ENCODE assay signal across 8 cellular contexts in genomic region chr2:218217366-218218309, GRCh38. TPM values are rescaled to one million over a fixed set of nuclear protein-coding genes. Genes with fewer than 3 reads are reported as not detected.
DNase-seq lines count a peak whose midpoint lies in the region; ATAC-seq and TF ChIP-seq lines count a peak whose summit lies in the region.

No MANE protein-coding gene starts in this region.

- TF ChIP-seq CTCF in vagina (IDR thresholded peaks at IDR 0.05): no peak

- no peaks in the 10 kb centered on the region for H3K27me3 Mint-ChIP-seq in activated naive CD8-positive, alpha-beta T cell treated with anti-CD3 and anti-CD28 coated beads, Interleukin-2, amount 10 ng/mL, durations not matched to agents 7 days and 5 days

- intact Hi-C loops in left ventricle myocardium superior (cut with micrococcal nuclease): no loop called here
- intact Hi-C loops in vagina (cut with DNase I): loop anchor here (5.0 kb wide), 1 partner anchor 55 kb away; the partner anchor contains the start of genes AAMP and PNKD

- peaks cover 34% of the 10 kb centered on the region for H3K36me3 Mint-ChIP-seq in activated naive CD8-positive, alpha-beta T cell treated with anti-CD3 and anti-CD28 coated beads, Interleukin-2, amount 10 ng/mL, durations not matched to agents 7 days and 5 days

- H3K27ac ChIP-seq in rectal smooth muscle tissue (ENCODE audit: low read depth, low read length) (peak overlapping the region; percentile 93), vagina (peak overlapping the region; percentile 92)

- H3K36me3 ChIP-seq in rectal smooth muscle tissue (ENCODE audit: control insufficient read depth, insufficient read depth, low read length) (no peaks in the 10 kb centered on the region), vagina (no peaks in the 10 kb centered on the region)

- H3K9me3 Mint-ChIP-seq in activated naive CD8-positive, alpha-beta T cell treated with anti-CD3 and anti-CD28 coated beads, Interleukin-2, amount 10 ng/mL, durations not matched to agents 7 days and 5 days: no peaks in the 10 kb centered on the region

- H3K4me1 ChIP-seq in rectal smooth muscle tissue (ENCODE audit: control insufficient read depth, insufficient read depth, low read length) (peaks cover 31% of the 10 kb centered on the region), vagina (peaks cover 57% of the 10 kb centered on the region)

- H3K9me3 ChIP-seq in vagina: no peaks in the 10 kb centered on the region

- TF ChIP-seq POLR2A in vagina (IDR thresholded peaks at IDR 0.05): no peak

- H3K4me3 ChIP-seq in rectal smooth muscle tissue (ENCODE audit: low read length) (peak overlapping the region; percentile 76), vagina (peak overlapping the region; percentile 95 to 97)

- H3K27me3 ChIP-seq in rectal smooth muscle tissue (ENCODE audit: control insufficient read depth, insufficient read depth, low read length) (no peaks in the 10 kb centered on the region), vagina (no peaks in the 10 kb centered on the region)

- DNase-seq in SIG-M5 treated with dmso at 0.1 percent for 504 hours (lab: John Stamatoyannopoulos, UW; ENCODE audit: unreplicated experiment) (peak; percentile 72), SIG-M5 (lab: John Stamatoyannopoulos, UW) (no peak), left ventricle myocardium superior (peak; percentile 73), vagina (ENCODE audit: extremely low spot score in 2 of 2) (no peak)
- DNase-seq in activated naive CD8-positive, alpha-beta T cell treated with anti-CD3 and anti-CD28 coated beads, Interleukin-2, amount 10 ng/mL, durations not matched to agents 7 days and 5 days: peak; percentile 76

- H3K9ac ChIP-seq in rectal smooth muscle tissue (ENCODE audit: low read length): peak overlapping the region; percentile 96

- H3K4me3 Mint-ChIP-seq in activated naive CD8-positive, alpha-beta T cell treated with anti-CD3 and anti-CD28 coated beads, Interleukin-2, amount 10 ng/mL, durations not matched to agents 7 days and 5 days: peak overlapping the region; percentile 88

- peaks cover 35% of the 10 kb centered on the region for H3K4me1 Mint-ChIP-seq in activated naive CD8-positive, alpha-beta T cell treated with anti-CD3 and anti-CD28 coated beads, Interleukin-2, amount 10 ng/mL, durations not matched to agents 7 days and 5 days

- H3K27ac Mint-ChIP-seq in activated naive CD8-positive, alpha-beta T cell treated with anti-CD3 and anti-CD28 coated beads, Interleukin-2, amount 10 ng/mL, durations not matched to agents 7 days and 5 days: peak overlapping the region; percentile 91

- ATAC-seq in HG03108 (IDR thresholded peaks at IDR 0.05; ENCODE audit: unreplicated experiment) (peak; percentile 35), SK-N-SH treated with all-trans-retinoic acid at 6 μM for 48 hours (peak; percentile 74), left ventricle myocardium superior (peak; percentile 68)
- ATAC-seq in activated naive CD8-positive, alpha-beta T cell treated with anti-CD3 and anti-CD28 coated beads, Interleukin-2, amount 10 ng/mL, durations not matched to agents 7 days and 5 days (ENCODE audit: low read depth): peak; percentile 73

- POLR2A ChIA-PET in activated naive CD8-positive, alpha-beta T cell treated with anti-CD3 and anti-CD28 coated beads, Interleukin-2, amount 10 ng/mL, durations not matched to agents 7 days and 5 days (lab: Charles Lee): interaction anchor here (1.0 to 7.3 kb wide), 3 partner anchors 8 to 52 kb away, joined by 5 to 91 read pairs (median 29); partner anchors contain the start of genes AAMP and PNKD

TF ChIP-seq in SK-N-SH treated with all-trans-retinoic acid at 6 μM for 48 hours, 23 proteins besides CTCF, POLR2A, EP300 and RAD21:
- TF ChIP-seq ZNF8 (CRISPR knock-in tag; IDR thresholded peaks at IDR 0.05): no peak
- no peak for TF ChIP-seq RARB (CRISPR knock-in tag; IDR thresholded peaks at IDR 0.05)
- no peak for TF ChIP-seq ZNF70 (CRISPR knock-in tag; IDR thresholded peaks at IDR 0.05)
- TF ChIP-seq TSHZ2 (CRISPR knock-in tag; IDR thresholded peaks at IDR 0.05): no peak
- TF ChIP-seq ZNF565 (CRISPR knock-in tag; conservative IDR thresholded peaks at IDR 0.05; ENCODE audit: low read depth): no peak
- no peak for TF ChIP-seq PPARA (CRISPR knock-in tag; IDR thresholded peaks at IDR 0.05; ENCODE audit: borderline replicate concordance)
- no peak for TF ChIP-seq OSR1 (CRISPR knock-in tag; IDR thresholded peaks at IDR 0.05)

RNA-seq across cellular contexts. Expression of gene ARPC2, which starts 0.6 kb away (rescaled TPM):
- total RNA-seq in activated naive CD8-positive, alpha-beta T cell treated with anti-CD3 and anti-CD28 coated beads, Interleukin-2, amount 10 ng/mL, durations not matched to agents 7 days and 5 days: 100 to 1,000 TPM; 707 to 735 TPM
- 139 TPM for total RNA-seq in left ventricle myocardium superior
- total RNA-seq in vagina: 284 TPM

RNA-seq across cellular contexts. Expression of gene GPBAR1, which starts 43.2 kb away (rescaled TPM):
- under 1 TPM; 0.71 to 0.72 TPM for total RNA-seq in activated naive CD8-positive, alpha-beta T cell treated with anti-CD3 and anti-CD28 coated beads, Interleukin-2, amount 10 ng/mL, durations not matched to agents 7 days and 5 days
- total RNA-seq in left ventricle myocardium superior: 0.67 TPM
- 8.1 TPM for total RNA-seq in vagina

RNA-seq across cellular contexts. Expression of gene CXCR1, which starts 50.9 kb away (rescaled TPM):
- total RNA-seq in activated naive CD8-positive, alpha-beta T cell treated with anti-CD3 and anti-CD28 coated beads, Interleukin-2, amount 10 ng/mL, durations not matched to agents 7 days and 5 days: under 1 TPM; 0.14 to 0.19 TPM
- 0.69 TPM for total RNA-seq in left ventricle myocardium superior
- total RNA-seq in vagina: 0.49 TPM

RNA-seq across cellular contexts. Expression of gene AAMP, which starts 52.3 kb away (rescaled TPM):
- 10 to 100 TPM; 45.2 to 51.7 TPM for total RNA-seq in activated naive CD8-positive, alpha-beta T cell treated with anti-CD3 and anti-CD28 coated beads, Interleukin-2, amount 10 ng/mL, durations not matched to agents 7 days and 5 days
- total RNA-seq in left ventricle myocardium superior (47.7 TPM), vagina (106 TPM)

RNA-seq across cellular contexts. Expression of gene PNKD, which starts 52.7 kb away (rescaled TPM):
- total RNA-seq in activated naive CD8-positive, alpha-beta T cell treated with anti-CD3 and anti-CD28 coated beads, Interleukin-2, amount 10 ng/mL, durations not matched to agents 7 days and 5 days: 10 to 100 TPM; 33.9 to 36.3 TPM
- total RNA-seq in left ventricle myocardium superior (67.1 TPM), vagina (28.7 TPM)

Comparison
In these comparisons a context has a peak if more than half of its experiments do, and no peak if none do; other contexts are left out.
1. DNase-seq: peak in SIG-M5 treated with dmso at 0.1 percent for 504 hours (single experiment), activated naive CD8-positive, alpha-beta T cell treated with anti-CD3 and anti-CD28 coated beads, Interleukin-2, amount 10 ng/mL, durations not matched to agents 7 days and 5 days (single experiment) and left ventricle myocardium superior (single experiment); none in SIG-M5 (single experiment) and vagina (0 of 2).
2. Peak in every context shown above with its lines, with median percentiles within 50 percentile points of each other: ATAC-seq.